In the genomic region with DNA sequence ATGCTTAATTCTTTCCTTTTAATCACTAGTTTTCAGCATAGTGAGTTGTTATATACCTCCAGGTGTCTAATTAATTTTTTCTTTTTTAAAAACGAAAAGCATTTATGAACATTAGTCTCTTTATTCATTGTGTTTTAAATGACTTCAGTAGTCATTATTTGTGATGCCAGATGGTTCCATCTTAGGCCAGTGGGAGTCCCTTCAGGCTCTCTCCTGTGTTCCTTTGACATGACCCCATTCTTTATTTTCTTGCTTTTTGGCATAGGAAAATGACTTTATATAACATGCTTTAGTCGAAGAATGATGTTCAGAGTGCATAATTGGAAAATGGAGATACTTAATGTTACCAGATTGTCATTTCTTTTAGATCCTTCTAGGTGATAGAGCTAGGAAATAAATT, we compare ENCODE assay signal across 12 cellular contexts.
"Had no signal": no experiment of that assay in that cellular context is flagged by ENCODE, and none has a peak within 500 bp of the region (broad histone marks: within the 10 kb centered on the region; RNA-seq: fewer than 3 reads in every experiment).

No MANE protein-coding gene starts in this region.

- DNase-seq: effector memory CD4-positive, alpha-beta T cell; gastrocnemius medialis; islet precursor cell; mammary epithelial cell; naive thymus-derived CD4-positive, alpha-beta T cell; nephron progenitor cell; posterior cingulate gyrus; sigmoid colon; stimulated activated CD4-positive, alpha-beta T cell treated with anti-CD3 and anti-CD28 coated beads, Interleukin-2, amount 100 ng/mL, for 48 hours; stimulated activated naive CD4-positive, alpha-beta T cell treated with Interleukin-2 at 50 U/mL for 16 hours; trophoblast cell had no signal

- H3K4me3 Mint-ChIP-seq: nephron progenitor cell had no signal

- H3K27ac Mint-ChIP-seq: nephron progenitor cell had no signal

- H3K27me3 Mint-ChIP-seq: naive thymus-derived CD4-positive, alpha-beta T cell had no signal

- ATAC-seq: gastrocnemius medialis; left lobe of liver; naive thymus-derived CD4-positive, alpha-beta T cell had no signal

- H3K4me1 Mint-ChIP-seq: nephron progenitor cell had no signal
